Comparison of ENCODE assay signal across 24 cellular contexts in the genomic region with DNA sequence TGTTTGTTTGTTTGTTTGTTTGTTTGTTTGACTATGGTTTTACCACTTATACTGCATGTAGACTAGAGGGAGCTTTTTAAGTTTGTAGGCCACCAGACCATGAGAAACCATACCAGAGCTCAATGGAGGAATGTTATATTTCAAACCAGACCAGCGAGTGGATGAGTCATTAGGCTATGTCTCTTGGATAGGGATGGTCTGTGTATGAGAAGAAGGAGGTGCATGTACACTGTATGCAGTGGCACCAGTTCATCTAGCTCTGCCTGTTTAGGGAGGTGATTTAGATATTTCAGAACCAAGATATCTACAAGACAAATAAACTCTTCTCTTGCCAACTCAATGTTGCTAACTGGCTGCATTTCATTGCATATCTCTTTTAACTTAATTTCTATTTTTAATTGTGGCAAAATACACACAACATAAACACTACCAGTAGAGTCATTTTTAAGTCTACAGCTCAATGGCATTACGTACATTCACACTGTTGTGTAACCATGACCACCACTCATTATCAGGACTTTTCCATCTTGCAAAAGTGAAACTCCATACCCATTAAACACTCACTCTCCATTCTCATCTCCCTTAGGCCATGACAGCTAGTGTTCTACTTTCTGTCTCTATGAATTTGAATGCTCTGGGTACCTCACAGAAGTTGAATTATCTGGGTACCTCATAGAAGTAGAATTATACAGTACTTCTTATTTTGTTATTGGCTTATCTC. TPM values are rescaled to one million over a fixed set of nuclear protein-coding genes. Genes with fewer than 3 reads are reported as not detected.
DNase-seq lines count a peak whose midpoint lies in the region; ATAC-seq, FAIRE-seq and TF ChIP-seq lines count a peak whose summit lies in the region.
"Had no signal": no experiment of that assay in that cellular context is flagged by ENCODE, and none has a peak within 500 bp of the region (broad histone marks: within the 10 kb centered on the region; RNA-seq: fewer than 3 reads in every experiment).

No MANE protein-coding gene starts in this region.

- TF ChIP-seq CTCF in AG04450 (IDR thresholded peaks at IDR 0.05; ENCODE audit: low read depth, low read length) (no peak), HFFc6 (IDR thresholded peaks at IDR 0.05) (no peak), K562 (IDR thresholded peaks at IDR 0.05 in 2 of 3, conservative IDR thresholded peaks at IDR 0.05 in 1 of 3; ENCODE audit: insufficient read depth in 2 of 3, low read depth in 1 of 3, low read length in 3 of 3) (no peak), upper lobe of left lung (IDR thresholded peaks at IDR 0.05) (no peak)

- H3K27me3 ChIP-seq in AG04450 (ENCODE audit: control insufficient read depth, insufficient read depth, low read length) = no peaks in the 10 kb centered on the region
- H3K27me3 ChIP-seq in K562 (ENCODE audit: control insufficient read depth in 2 of 2, insufficient read depth in 2 of 2, low read length in 2 of 2) = peaks cover 8 to 37% of the 10 kb centered on the region in 2 experiments; a peak in 3 of 5 replicates
- H3K27me3 ChIP-seq in upper lobe of left lung = no peaks in the 10 kb centered on the region

- peaks cover 37% of the 10 kb centered on the region for H3K4me1 Mint-ChIP-seq in HFFc6 (ENCODE audit: low read depth)
- H3K4me1 Mint-ChIP-seq: naive B cell had no signal

- no peaks in the 10 kb centered on the region for H3K79me2 ChIP-seq in K562 (ENCODE audit: control insufficient read depth, insufficient read depth, low read length)

- CTCF ChIA-PET in AG04450 (lab: Charles Lee) (interaction anchor here (0.6 to 1.2 kb wide), 5 partner anchors 10 to 317 kb away, joined by 3 to 5 read pairs (median 3); a partner anchor contains a TSS), K562 (lab: Yijun Ruan, JAX; ENCODE audit: low intra/inter-chr PET ratio) (no interaction called here)

- TF ChIP-seq POLR2A in K562 (conservative IDR thresholded peaks at IDR 0.05) (no peak), upper lobe of left lung (IDR thresholded peaks at IDR 0.05) (no peak)

- 0% methylated on average over 2 of the region's 2 CpGs for WGBS in K562 (ENCODE audit: insufficient coverage, low coverage, missing lambda C conversion rate)
- WGBS in upper lobe of left lung, 2 donors = 70 to 72% methylated on average over 2 of the region's 2 CpGs

- no peaks in the 10 kb centered on the region for H3K9me1 ChIP-seq in K562 (ENCODE audit: control insufficient read depth, insufficient read depth, low read length)

- POLR2A ChIA-PET in AG04450 (lab: Yijun Ruan, JAX) = interaction anchor here (0.9 to 1.4 kb wide), 3 partner anchors 19 to 419 kb away, joined by 3 to 7 read pairs (median 3); partner anchors contain the start of gene AKAP8
- POLR2A ChIA-PET in K562 (lab: Yijun Ruan, JAX) = interaction anchor here (0.7 kb wide), 1 partner anchor 14 kb away, joined by 3 read pairs; no protein-coding TSS in a partner anchor

- H3K4me3 Mint-ChIP-seq in HFFc6 = no peak overlapping the region
- H3K4me3 Mint-ChIP-seq: CD8-positive, alpha-beta T cell; naive B cell had no signal

- TF ChIP-seq RAD21 in K562 (CRISPR knock-in tag; conservative IDR thresholded peaks at IDR 0.05 in 1 of 2, IDR thresholded peaks at IDR 0.05 in 1 of 2) = no peak

- peaks cover 4% of the 10 kb centered on the region; the same call in 1 of the 2 replicates for H3K36me3 Mint-ChIP-seq in HFFc6 (ENCODE audit: low read depth)
- H3K36me3 Mint-ChIP-seq: CD8-positive, alpha-beta T cell had no signal

- no peak for ATAC-seq in K562
- ATAC-seq in GM19351 (IDR thresholded peaks at IDR 0.05; ENCODE audit: unreplicated experiment) = no peak
- ATAC-seq in upper lobe of left lung (ENCODE audit: low FRiP score in 2 of 2) = no peak
- ATAC-seq: CD8-positive, alpha-beta T cell; left cardiac atrium; right cardiac atrium had no signal

- BruUV-seq in K562 (replicated peaks; lab: Mats Ljungman, UMichigan) = no TSS peak

- in situ Hi-C loops in K562 (cut with MboI) = no loop called here

- H3K36me3 ChIP-seq in K562 (ENCODE audit: control insufficient read depth, insufficient read depth, low read length) = no peaks in the 10 kb centered on the region
- H3K36me3 ChIP-seq in upper lobe of left lung = no peaks in the 10 kb centered on the region
- H3K36me3 ChIP-seq: thoracic aorta had no signal

- peak overlapping the region; percentile 6; the same call in 1 of the 2 replicates for H3K27ac Mint-ChIP-seq in HFFc6
- H3K27ac Mint-ChIP-seq: activated T-helper 2 cell treated with anti-CD3 and anti-CD28 coated beads, Interferon-gamma antibody, Interleukin-2, Interleukin-4, amounts not matched to agents 10 μg/mL and 5 μg/mL and 100 μg/mL, durations not matched to agents 14 hours and 24 hours and 36 hours; CD8-positive, alpha-beta T cell; naive B cell had no signal

- H3K4me1 ChIP-seq in K562 (replicated peaks in 1 of 2; ENCODE audit: control insufficient read depth in 2 of 2, insufficient read depth in 2 of 2, low read length in 2 of 2) (no peaks in the 10 kb centered on the region), upper lobe of left lung (no peaks in the 10 kb centered on the region)

- peaks cover 22% of the 10 kb centered on the region for H3K9me3 ChIP-seq in AG04450 (ENCODE audit: control insufficient read depth, insufficient read depth, low read length)
- H3K9me3 ChIP-seq in K562 (replicated peaks; ENCODE audit: control insufficient read depth, insufficient read depth, low read depth, low read length) = no peaks in the 10 kb centered on the region
- H3K9me3 ChIP-seq in upper lobe of left lung = peaks cover 0 to 5% (median 0%) of the 10 kb centered on the region in 4 donors
- H3K9me3 ChIP-seq: thoracic aorta had no signal

- FAIRE-seq in K562 (lab: Jason Lieb, UNC) = no peak

- H3K4me3 ChIP-seq in AG04450 (ENCODE audit: low read depth, low read length) = no peak overlapping the region
- no peak overlapping the region for H3K4me3 ChIP-seq in K562
- H3K4me3 ChIP-seq in upper lobe of left lung = no peak overlapping the region
- H3K4me3 ChIP-seq: thoracic aorta had no signal

- intact Hi-C loops in K562 (cut with micrococcal nuclease) = no loop called here

- TF ChIP-seq EP300 in K562 (IDR thresholded peaks at IDR 0.05; ENCODE audit: low read length) (no peak), upper lobe of left lung (IDR thresholded peaks at IDR 0.05) (no peak)

- no peak overlapping the region for H2AFZ ChIP-seq in K562 (ENCODE audit: low read depth, low read length)

- no peak for DNase-seq in AG04450 (ENCODE audit: low read depth, low spot score)
- DNase-seq in HFFc6 = no peak
- no peak for DNase-seq in K562 (ENCODE audit: extremely low read depth in 1 of 4, low spot score in 3 of 4)
- DNase-seq in iris pigment epithelial cell (ENCODE audit: low read depth) = peak; percentile 75
- DNase-seq in hippocampal formation (lab: John Stamatoyannopoulos, UW) = no peak
- DNase-seq in MV-4-11 (lab: John Stamatoyannopoulos, UW) = no peak
- DNase-seq in upper lobe of left lung = no peak
- DNase-seq: activated CD4-positive, CD25-positive, alpha-beta regulatory T cell treated with anti-CD3 and anti-CD28 coated beads, Interleukin-2, amount 50 U/mL, for 72 hours; CD8-positive, alpha-beta T cell; DMS79; KBM-7; left cardiac atrium; mesendoderm; naive B cell; NCI-H1092; NCI-H2081; right cardiac atrium; RPMI8226 had no signal

- no peak overlapping the region for H3K4me2 ChIP-seq in K562 (ENCODE audit: insufficient read depth, low read length)

- H3K27ac ChIP-seq in AG04450 (ENCODE audit: low read depth, low read length) = peak overlapping the region; percentile 33
- no peak overlapping the region for H3K27ac ChIP-seq in K562 (ENCODE audit: extremely low read depth, low read depth, low read length)
- no peak overlapping the region for H3K27ac ChIP-seq in upper lobe of left lung
- H3K27ac ChIP-seq: thoracic aorta had no signal

- H3K27me3 Mint-ChIP-seq in HFFc6 (ENCODE audit: insufficient read depth) = peaks cover 8% of the 10 kb centered on the region; the same call in 1 of the 2 replicates

- H4K20me1 ChIP-seq in K562 (replicated peaks; ENCODE audit: control insufficient read depth, insufficient read depth, low read length) = no peaks in the 10 kb centered on the region

- no peak overlapping the region for H3K9ac ChIP-seq in K562 (ENCODE audit: insufficient read depth in 1 of 2, low read depth in 2 of 2, low read length in 2 of 2)

- peaks cover 12% of the 10 kb centered on the region for H3K9me3 Mint-ChIP-seq in HFFc6

RNA-seq across cellular contexts. Expression of gene SYDE1, which starts 29.2 kb away (rescaled TPM):
- 30.3 and 42.3 TPM in 2 replicates for polyA plus RNA-seq in AG04450 (2011; rRNA removed)
- polyA minus RNA-seq in AG04450 (2011; rRNA and poly(A)+ RNA removed) = 29.1 and 38.4 TPM in 2 replicates
- 10 to 100 TPM; 88.6 to 96.1 (median 92.0) TPM for total RNA-seq in HFFc6 (2021; fragmentation: NEBNext Ultra II Directional; extraction: Animal tissue kit (Norgen Biotek cat#: 25700))
- not detected in 2 replicates for total RNA-seq in K562 (2011; cell fraction: chromatin; rRNA removed; ENCODE audit: low replicate concordance)
- not detected in 2 replicates for total RNA-seq in K562 (2011; cell fraction: nucleolus; rRNA removed)
- total RNA-seq in K562 (2011; cell fraction: nucleoplasm; rRNA removed) = not detected in 2 replicates
- total RNA-seq in K562 (2014; rRNA removed) = not detected in 2 replicates
- not detected in 2 replicates for total RNA-seq in K562 (2014; rRNA removed; fragmentation: Illumina TruSeq; extraction: Trizol)
- not detected in 2 replicates for total RNA-seq in K562 (2015; rRNA removed; fragmentation: Illumina TruSeq; extraction: Trizol)
- total RNA-seq in K562 (2021) = 0.04 and 0.07 TPM in 2 replicates
- not detected in 2 replicates for polyA plus RNA-seq in K562 (2011; rRNA removed)
- polyA plus RNA-seq in K562 (2011; cell fraction: cytosol; rRNA removed) = not detected in 2 replicates
- polyA plus RNA-seq in K562 (2011; cell fraction: nucleus; rRNA removed) = not detected in 2 replicates
- polyA plus RNA-seq in K562 (2012) = not detected in 2 replicates
- not detected in 2 replicates for polyA plus RNA-seq in K562 (2014; fragmentation: Illumina TruSeq; extraction: Trizol)
- polyA plus RNA-seq in K562 (2014; fragmentation: Nextera tagmentation; extraction: Ambion mirVana) = not detected
- polyA plus RNA-seq in K562 (2014; rRNA removed) = 0.03 TPM in 1 of 2 replicates, not detected in the other
- not detected in 2 replicates for polyA minus RNA-seq in K562 (2011; rRNA and poly(A)+ RNA removed)
- 0.36 TPM in 1 of 2 replicates, not detected in the other for polyA minus RNA-seq in K562 (2011; cell fraction: cytosol; rRNA and poly(A)+ RNA removed)
- not detected in 2 replicates for polyA minus RNA-seq in K562 (2011; cell fraction: nucleus; rRNA and poly(A)+ RNA removed)
- total RNA-seq in upper lobe of left lung = 10 to 100 TPM in 5 of 6 donors, 1 to 10 TPM in 1; 7.0 to 28.4 (median 14.2) TPM
- total RNA-seq: CD8-positive, alpha-beta T cell had no signal

RNA-seq across cellular contexts. Expression of gene OR1I1, which starts 54.4 kb away (rescaled TPM):
- polyA plus RNA-seq in AG04450 (2011; rRNA removed) = not detected in 2 replicates
- not detected in 2 replicates for polyA minus RNA-seq in AG04450 (2011; rRNA and poly(A)+ RNA removed)
- total RNA-seq in HFFc6 (2021; fragmentation: NEBNext Ultra II Directional; extraction: Animal tissue kit (Norgen Biotek cat#: 25700)) = not detected
- total RNA-seq in K562 (2011; cell fraction: chromatin; rRNA removed; ENCODE audit: low replicate concordance) = not detected in 2 replicates
- total RNA-seq in K562 (2011; cell fraction: nucleolus; rRNA removed) = not detected in 2 replicates
- not detected in 2 replicates for total RNA-seq in K562 (2011; cell fraction: nucleoplasm; rRNA removed)
- total RNA-seq in K562 (2014; rRNA removed) = not detected in 2 replicates
- not detected in 2 replicates for total RNA-seq in K562 (2014; rRNA removed; fragmentation: Illumina TruSeq; extraction: Trizol)
- not detected in 2 replicates for total RNA-seq in K562 (2015; rRNA removed; fragmentation: Illumina TruSeq; extraction: Trizol)
- not detected in 2 replicates for total RNA-seq in K562 (2021)
- polyA plus RNA-seq in K562 (2011; rRNA removed) = not detected in 2 replicates
- not detected in 2 replicates for polyA plus RNA-seq in K562 (2011; cell fraction: cytosol; rRNA removed)
- not detected in 2 replicates for polyA plus RNA-seq in K562 (2011; cell fraction: nucleus; rRNA removed)
- polyA plus RNA-seq in K562 (2012) = 0.01 TPM in 1 of 2 replicates, not detected in the other
- not detected in 2 replicates for polyA plus RNA-seq in K562 (2014; fragmentation: Illumina TruSeq; extraction: Trizol)
- polyA plus RNA-seq in K562 (2014; fragmentation: Nextera tagmentation; extraction: Ambion mirVana) = not detected
- polyA plus RNA-seq in K562 (2014; rRNA removed) = not detected in 2 replicates
- not detected in 2 replicates for polyA minus RNA-seq in K562 (2011; rRNA and poly(A)+ RNA removed)
- not detected in 2 replicates for polyA minus RNA-seq in K562 (2011; cell fraction: cytosol; rRNA and poly(A)+ RNA removed)
- polyA minus RNA-seq in K562 (2011; cell fraction: nucleus; rRNA and poly(A)+ RNA removed) = not detected in 2 replicates
- total RNA-seq in upper lobe of left lung = not detected
- total RNA-seq: activated T-helper 2 cell treated with anti-CD3 and anti-CD28 coated beads, Interferon-gamma antibody, Interleukin-2, Interleukin-4, amounts not matched to agents 10 μg/mL and 5 μg/mL and 100 μg/mL, durations not matched to agents 14 hours and 24 hours and 36 hours; CD8-positive, alpha-beta T cell; H4; left cardiac atrium; NCI-H460; omental fat pad; right cardiac atrium; thoracic aorta had no signal
- polyA plus RNA-seq: right cardiac atrium had no signal

Comparison
In these comparisons a context has a peak if more than half of its experiments do, and no peak if none do; other contexts are left out.
1. RNA of gene SYDE1, which starts 29.2 kb away (total RNA-seq): 88.6 to 96.1 TPM in HFFc6 and 7.0 to 28.4 TPM in upper lobe of left lung; 0.04 to 0.07 TPM in K562; every median in the first group is over 4 times any median in the second.